14 cellular contexts compared by ENCODE assay signal in genomic region chr2:183029219-183029618, GRCh38.
"Had no signal": no experiment of that assay in that cellular context is flagged by ENCODE, and none has a peak within 500 bp of the region (broad histone marks: within the 10 kb centered on the region; RNA-seq: fewer than 3 reads in every experiment).

No MANE protein-coding gene starts in this region.

- H3K36me3 ChIP-seq: cardiac muscle cell, pancreas, uterus had no signal

- H3K4me3 Mint-ChIP-seq: activated naive CD8-positive, alpha-beta T cell treated with anti-CD3 and anti-CD28 coated beads, Interleukin-2, amount 10 ng/mL, durations not matched to agents 7 days and 5 days; stimulated activated effector memory CD8-positive, alpha-beta T cell treated with anti-CD3 and anti-CD28 coated beads, Interleukin-12 subunit alpha, Interleukin-12 subunit beta, amount 100 ng/mL, for 72 hours; T-cell had no signal

- DNase-seq: activated CD4-positive, alpha-beta T cell treated with anti-CD3 and anti-CD28 coated beads, Interleukin-2, amount 50 U/mL, for 4 hours; activated CD4-positive, CD25-positive, alpha-beta regulatory T cell treated with anti-CD3 and anti-CD28 coated beads, Interleukin-2, amount 50 U/mL, for 72 hours; activated naive CD4-positive, alpha-beta T cell; activated naive CD8-positive, alpha-beta T cell treated with anti-CD3 and anti-CD28 coated beads, Interleukin-2, amount 10 ng/mL, durations not matched to agents 7 days and 5 days; activated T-cell treated with anti-CD3 and anti-CD28 coated beads for 4 hours; foreskin melanocyte; head of caudate nucleus; pancreas; stimulated activated CD4-positive, alpha-beta T cell treated with anti-CD3 and anti-CD28 coated beads, Interleukin-12 subunit alpha, Interleukin-12 subunit beta, amount 100 ng/mL, for 4 hours; T-cell; T-helper 9 cell; uterus had no signal

- H3K27me3 ChIP-seq: cardiac muscle cell, pancreas, uterus had no signal

- H3K4me1 Mint-ChIP-seq: activated naive CD8-positive, alpha-beta T cell treated with anti-CD3 and anti-CD28 coated beads, Interleukin-2, amount 10 ng/mL, durations not matched to agents 7 days and 5 days; stimulated activated effector memory CD8-positive, alpha-beta T cell treated with anti-CD3 and anti-CD28 coated beads, Interleukin-12 subunit alpha, Interleukin-12 subunit beta, amount 100 ng/mL, for 72 hours had no signal

- H3K9me3 Mint-ChIP-seq: activated naive CD8-positive, alpha-beta T cell treated with anti-CD3 and anti-CD28 coated beads, Interleukin-2, amount 10 ng/mL, durations not matched to agents 7 days and 5 days; stimulated activated effector memory CD8-positive, alpha-beta T cell treated with anti-CD3 and anti-CD28 coated beads, Interleukin-12 subunit alpha, Interleukin-12 subunit beta, amount 100 ng/mL, for 72 hours; T-cell had no signal

- H3K27ac ChIP-seq: cardiac muscle cell, pancreas, uterus had no signal

- H3K27ac Mint-ChIP-seq: activated naive CD8-positive, alpha-beta T cell treated with anti-CD3 and anti-CD28 coated beads, Interleukin-2, amount 10 ng/mL, durations not matched to agents 7 days and 5 days; stimulated activated effector memory CD8-positive, alpha-beta T cell treated with anti-CD3 and anti-CD28 coated beads, Interleukin-12 subunit alpha, Interleukin-12 subunit beta, amount 100 ng/mL, for 72 hours; T-cell had no signal

- H3K9me3 ChIP-seq: pancreas, uterus had no signal

- H3K36me3 Mint-ChIP-seq: activated naive CD8-positive, alpha-beta T cell treated with anti-CD3 and anti-CD28 coated beads, Interleukin-2, amount 10 ng/mL, durations not matched to agents 7 days and 5 days; stimulated activated effector memory CD8-positive, alpha-beta T cell treated with anti-CD3 and anti-CD28 coated beads, Interleukin-12 subunit alpha, Interleukin-12 subunit beta, amount 100 ng/mL, for 72 hours; T-cell had no signal

- H3K4me3 ChIP-seq: cardiac muscle cell, pancreas, uterus had no signal
